In genomic region chr1:155244368-155245162, GRCh38 we compare ENCODE assay signal across 1 cellular context.
A peak's percentile ranks its signal among the peaks of the same experiment; 100 is the strongest.
TF ChIP-seq lines count a peak whose summit lies in the region.

No MANE protein-coding gene starts in this region.

TF ChIP-seq in K562, 482 proteins besides CTCF, POLR2A, EP300 and RAD21 (continued from another document and continues in another):
- TF ChIP-seq PRDM10 (IDR thresholded peaks at IDR 0.05; ENCODE audit: partially characterized antibody) (peak; percentile 77), IRF1 (CRISPR knock-in tag; IDR thresholded peaks at IDR 0.05; ENCODE audit: borderline replicate concordance) (peak; percentile 78; the same call in 1 of the 2 replicates), EGR1 (conservative IDR thresholded peaks at IDR 0.05) (peak; percentile 84), ZNF217 (CRISPR knock-in tag; IDR thresholded peaks at IDR 0.05) (no peak), ZNF311 (CRISPR knock-in tag; IDR thresholded peaks at IDR 0.05) (no peak), CAMTA2 (CRISPR knock-in tag; conservative IDR thresholded peaks at IDR 0.05) (no peak; the same call in 1 of the 2 replicates), SREBF2 (CRISPR knock-in tag; IDR thresholded peaks at IDR 0.05) (no peak), ZNF384 (IDR thresholded peaks at IDR 0.05; ENCODE audit: low read depth, low read length) (0 out of 2 replicates have a peak, but pooled peaks have one; percentile 32), NFXL1 (CRISPR knock-in tag; IDR thresholded peaks at IDR 0.05) (no peak), HMG20B (CRISPR knock-in tag; IDR thresholded peaks at IDR 0.05) (no peak), ZNF76 (CRISPR knock-in tag; IDR thresholded peaks at IDR 0.05; ENCODE audit: borderline replicate concordance) (no peak), GABPA (tag; conservative IDR thresholded peaks at IDR 0.05; ENCODE audit: low read depth) (peak; percentile 58; the same call in 1 of the 2 replicates), ATF4 (CRISPR knock-in tag; IDR thresholded peaks at IDR 0.05) (no peak; the same call in 1 of the 2 replicates), ZNF584 (CRISPR knock-in tag; IDR thresholded peaks at IDR 0.05; ENCODE audit: low read depth) (peak; percentile 81; the same call in 1 of the 2 replicates), MLLT1 (IDR thresholded peaks at IDR 0.05) (peak; percentile 94 to 97), ETV5 (CRISPR knock-in tag; IDR thresholded peaks at IDR 0.05; ENCODE audit: low read depth) (peak; percentile 88), MCM7 (IDR thresholded peaks at IDR 0.05) (peak; percentile 91 to 95; a peak in 2 of 4 replicates), E2F8 (IDR thresholded peaks at IDR 0.05; ENCODE audit: low read depth, partially characterized antibody) (peak; percentile 100), HES1 (IDR thresholded peaks at IDR 0.05; ENCODE audit: low read depth) (peak; percentile 77), ZNF41 (CRISPR knock-in tag; conservative IDR thresholded peaks at IDR 0.05) (no peak), SP1 (CRISPR knock-in tag; IDR thresholded peaks at IDR 0.05) (peak; percentile 100), ARHGAP35 (IDR thresholded peaks at IDR 0.05; ENCODE audit: partially characterized antibody) (peak; percentile 72), FOXA1 (IDR thresholded peaks at IDR 0.05; ENCODE audit: borderline replicate concordance) (no peak), CREB1 (IDR thresholded peaks at IDR 0.05) (peak; percentile 79), CREB1 (CRISPR knock-in tag; IDR thresholded peaks at IDR 0.05) (peak; percentile 90), ZNF143 (CRISPR knock-in tag; IDR thresholded peaks at IDR 0.05) (peak; percentile 24; the same call in 1 of the 2 replicates), IRF2 (CRISPR knock-in tag; IDR thresholded peaks at IDR 0.05) (no peak), ZNF778 (CRISPR knock-in tag; IDR thresholded peaks at IDR 0.05) (no peak), KDM1A (IDR thresholded peaks at IDR 0.05) (peak; percentile 86 to 91), POLR2H (tag; IDR thresholded peaks at IDR 0.05; ENCODE audit: low read depth) (peak; percentile 93), MNT (conservative IDR thresholded peaks at IDR 0.05) (peak; percentile 84 to 94), ZNF134 (CRISPR knock-in tag; conservative IDR thresholded peaks at IDR 0.05) (no peak), THRB (CRISPR knock-in tag; conservative IDR thresholded peaks at IDR 0.05) (peak; percentile 96), ZHX1 (conservative IDR thresholded peaks at IDR 0.05; ENCODE audit: low read length) (peak; percentile 80; the same call in 1 of the 2 replicates), KHSRP (IDR thresholded peaks at IDR 0.05) (peak; percentile 76; the same call in 1 of the 2 replicates), ARID2 (IDR thresholded peaks at IDR 0.05) (peak; percentile 60; the same call in 1 of the 2 replicates), DNMT1 (IDR thresholded peaks at IDR 0.05) (peak; percentile 97), BRF1 (IDR thresholded peaks at IDR 0.05; ENCODE audit: borderline replicate concordance, extremely low read depth, insufficient read length) (no peak), TCF3 (CRISPR knock-in tag; IDR thresholded peaks at IDR 0.05) (peak; percentile 58), THAP12 (CRISPR knock-in tag; IDR thresholded peaks at IDR 0.05) (peak; percentile 92; the same call in 1 of the 2 replicates)
